Comparison of ENCODE assay signal across 11 cellular contexts in the genomic region with DNA sequence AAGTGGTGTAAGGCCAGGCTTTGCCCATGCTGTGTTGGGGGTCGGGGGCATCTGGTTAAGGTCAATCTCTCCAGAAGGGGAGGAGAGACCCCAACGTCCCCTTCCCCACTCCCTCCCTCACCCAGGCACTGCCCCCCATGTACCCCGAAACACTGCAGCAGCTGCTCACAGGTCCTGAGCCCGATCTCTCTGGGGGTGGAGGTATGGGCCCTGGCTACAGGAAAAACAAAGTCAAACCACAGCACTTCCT. TPM values are rescaled to one million over a fixed set of nuclear protein-coding genes. Genes with fewer than 3 reads are reported as not detected.
DNase-seq lines count a peak whose midpoint lies in the region; ATAC-seq, FAIRE-seq and TF ChIP-seq lines count a peak whose summit lies in the region.
"Had no signal": no experiment of that assay in that cellular context is flagged by ENCODE, and none has a peak within 500 bp of the region (broad histone marks: within the 10 kb centered on the region; RNA-seq: fewer than 3 reads in every experiment).

No MANE protein-coding gene starts in this region.

- no peak for TF ChIP-seq EP300 in suprapubic skin (IDR thresholded peaks at IDR 0.05)

- dilution Hi-C loops in keratinocyte (cut with MboI; ENCODE audit: extremely low pct_ligation_motif_present, low sequenced_read_pairs) = no loop called here

- DNase-seq in T-helper 2 cell treated with Interferon-gamma antibody and Interleukin-4, amounts not matched to agents 5 μg/mL and 100 μg/mL, for 36 hours (ENCODE audit: low spot score) = no peak
- DNase-seq in T-helper 2 cell (no peak), T-helper 17 cell (no peak), keratinocyte (ENCODE audit: low read depth, low spot score) (no peak), suprapubic skin (ENCODE audit: low spot score in 2 of 2) (no peak), mesenteric fat pad (ENCODE audit: low spot score) (no peak)
- no peak for DNase-seq in activated naive CD4-positive, alpha-beta T cell treated with anti-CD3 and anti-CD28 coated beads, Interleukin-2, amount 50 U/mL, for 72 hours (ENCODE audit: low spot score in 2 of 2)
- DNase-seq: NCI-H1048 had no signal

- H3K9me3 Mint-ChIP-seq in T-helper 2 cell treated with Interferon-gamma antibody and Interleukin-4, amounts not matched to agents 5 μg/mL and 100 μg/mL, for 36 hours = no peaks in the 10 kb centered on the region
- no peaks in the 10 kb centered on the region for H3K9me3 Mint-ChIP-seq in activated naive CD4-positive, alpha-beta T cell treated with anti-CD3 and anti-CD28 coated beads, Interleukin-2, amount 50 U/mL, for 72 hours

- H3K9ac ChIP-seq in keratinocyte (ENCODE audit: control insufficient read depth, extremely low read depth, insufficient read depth, low read length) = peak overlapping the region; percentile 3

- H3K4me1 ChIP-seq in keratinocyte (ENCODE audit: control insufficient read depth, extremely low read depth, insufficient read depth, low read length) = peaks cover 24% of the 10 kb centered on the region
- peaks cover 52% of the 10 kb centered on the region for H3K4me1 ChIP-seq in suprapubic skin

- FAIRE-seq in keratinocyte (lab: Jason Lieb, UNC) = no peak
- FAIRE-seq: TTC549 had no signal

- peaks cover 5% of the 10 kb centered on the region for H3K27me3 Mint-ChIP-seq in T-helper 2 cell treated with Interferon-gamma antibody and Interleukin-4, amounts not matched to agents 5 μg/mL and 100 μg/mL, for 36 hours (ENCODE audit: low read depth)
- no peaks in the 10 kb centered on the region for H3K27me3 Mint-ChIP-seq in T-helper 17 cell

- peaks cover 27% of the 10 kb centered on the region for H3K36me3 Mint-ChIP-seq in T-helper 2 cell treated with Interferon-gamma antibody and Interleukin-4, amounts not matched to agents 5 μg/mL and 100 μg/mL, for 36 hours (ENCODE audit: low read depth)
- H3K36me3 Mint-ChIP-seq in T-helper 17 cell (ENCODE audit: low read depth) = peaks cover 3% of the 10 kb centered on the region
- no peaks in the 10 kb centered on the region for H3K36me3 Mint-ChIP-seq in activated naive CD4-positive, alpha-beta T cell treated with anti-CD3 and anti-CD28 coated beads, Interleukin-2, amount 50 U/mL, for 72 hours

- H3K9me3 ChIP-seq in T-helper 17 cell (ENCODE audit: control insufficient read depth, low read length, poor library complexity, severe bottlenecking) (no peaks in the 10 kb centered on the region), keratinocyte (ENCODE audit: control insufficient read depth, low read depth, low read length) (no peaks in the 10 kb centered on the region), suprapubic skin (no peaks in the 10 kb centered on the region)

- peaks cover 3% of the 10 kb centered on the region for H3K9me1 ChIP-seq in keratinocyte (ENCODE audit: control insufficient read depth, extremely low read depth, insufficient read depth, low read length)

- no peak overlapping the region for H2AFZ ChIP-seq in keratinocyte (ENCODE audit: control insufficient read depth, low read length)

- H3K27ac ChIP-seq in keratinocyte (ENCODE audit: control insufficient read depth, insufficient read depth, low read length) (peak overlapping the region; percentile 48), suprapubic skin (peak overlapping the region; percentile 72)

- ATAC-seq in T-helper 17 cell = no peak
- ATAC-seq in activated naive CD4-positive, alpha-beta T cell treated with anti-CD3 and anti-CD28 coated beads, Interleukin-2, amount 50 U/mL, for 72 hours = no peak
- no peak for ATAC-seq in GM18858 (IDR thresholded peaks at IDR 0.05; ENCODE audit: unreplicated experiment)

- TF ChIP-seq CTCF in keratinocyte (optimal IDR thresholded peaks at IDR 0.05 in 1 of 3, IDR thresholded peaks at IDR 0.05 in 1 of 3, conservative IDR thresholded peaks at IDR 0.05 in 1 of 3; ENCODE audit: extremely low read depth in 1 of 3, insufficient read depth in 2 of 3, low read length in 3 of 3) = no peak
- TF ChIP-seq CTCF in suprapubic skin (IDR thresholded peaks at IDR 0.05) = no peak

- TF ChIP-seq POLR2A in suprapubic skin (IDR thresholded peaks at IDR 0.05) = no peak

- H3K27me3 ChIP-seq in keratinocyte (ENCODE audit: control insufficient read depth, extremely low read depth, insufficient read depth, low read length) (no peaks in the 10 kb centered on the region), suprapubic skin (no peaks in the 10 kb centered on the region)

- H3K4me1 Mint-ChIP-seq in T-helper 2 cell treated with Interferon-gamma antibody and Interleukin-4, amounts not matched to agents 5 μg/mL and 100 μg/mL, for 36 hours (ENCODE audit: low read depth) = peaks cover 31% of the 10 kb centered on the region
- H3K4me1 Mint-ChIP-seq in T-helper 17 cell = peaks cover 42% of the 10 kb centered on the region

- H3K4me3 ChIP-seq in keratinocyte (ENCODE audit: control insufficient read depth in 2 of 3, extremely low read depth in 1 of 3, insufficient read depth in 2 of 3, low read depth in 1 of 3, low read length in 3 of 3) (no peak overlapping the region), suprapubic skin (no peak overlapping the region)

- H3K36me3 ChIP-seq in keratinocyte (ENCODE audit: control insufficient read depth in 2 of 2, extremely low read depth in 1 of 2, insufficient read depth in 2 of 2, low read length in 2 of 2) (peaks cover 7 to 23% of the 10 kb centered on the region in 2 experiments), suprapubic skin (peaks cover 16% of the 10 kb centered on the region)

- H3K4me3 Mint-ChIP-seq in T-helper 2 cell treated with Interferon-gamma antibody and Interleukin-4, amounts not matched to agents 5 μg/mL and 100 μg/mL, for 36 hours = peak overlapping the region; percentile 77
- peak overlapping the region; percentile 90 for H3K4me3 Mint-ChIP-seq in T-helper 17 cell

- peak overlapping the region; percentile 86 for H3K27ac Mint-ChIP-seq in T-helper 2 cell treated with Interferon-gamma antibody and Interleukin-4, amounts not matched to agents 5 μg/mL and 100 μg/mL, for 36 hours
- peak overlapping the region; percentile 90 for H3K27ac Mint-ChIP-seq in T-helper 17 cell
- H3K27ac Mint-ChIP-seq in activated naive CD4-positive, alpha-beta T cell treated with anti-CD3 and anti-CD28 coated beads, Interleukin-2, amount 50 U/mL, for 72 hours = peak overlapping the region in 1 of 2 donors; percentile 35

- WGBS in suprapubic skin = 59% methylated on average over 3 of the region's 4 CpGs

- no peaks in the 10 kb centered on the region for H4K20me1 ChIP-seq in keratinocyte (ENCODE audit: control insufficient read depth, extremely low read depth, insufficient read depth, low read length)

- peak overlapping the region; percentile 16 for H3K4me2 ChIP-seq in keratinocyte (ENCODE audit: control insufficient read depth, extremely low read depth, insufficient read depth, low read depth, low read length)

- no peaks in the 10 kb centered on the region for H3K79me2 ChIP-seq in keratinocyte (ENCODE audit: control insufficient read depth, insufficient read depth, low read length)

RNA-seq across cellular contexts. Expression of a gene that starts 10.2 kb away (rescaled TPM):
- total RNA-seq in T-helper 17 cell (1 to 10 TPM; 6.8 to 9.0 TPM), suprapubic skin (10 to 100 TPM in 3 of 4 donors, 1 to 10 TPM in 1; 8.0 to 31.3 (median 15.7) TPM), mesenteric fat pad (1.3 TPM)
- 5.6 to 20.4 TPM (median 6.0 TPM) in 3 replicates for polyA plus RNA-seq in keratinocyte
- polyA plus RNA-seq in keratinocyte (2011; ENCODE audit: low read depth) = 6.8 TPM
- 7.4 and 15.5 TPM in 2 replicates for polyA plus RNA-seq in keratinocyte (2011; cell fraction: cytosol; rRNA removed)
- 32.9 and 44.6 TPM in 2 replicates for polyA plus RNA-seq in keratinocyte (2011; cell fraction: nucleus; rRNA removed)
- polyA plus RNA-seq in keratinocyte (2012; ENCODE audit: low replicate concordance) = 4.6 and 7.5 TPM in 2 replicates
- polyA minus RNA-seq in keratinocyte = 3.9 to 9.7 TPM (median 6.0 TPM) in 3 replicates
- 5.4 TPM for polyA minus RNA-seq in keratinocyte (2011; cell fraction: cytosol; rRNA and poly(A)+ RNA removed)
- polyA minus RNA-seq in keratinocyte (2011; cell fraction: nucleus; rRNA and poly(A)+ RNA removed) = 4.7 and 5.5 TPM in 2 replicates
- total RNA-seq in activated naive CD4-positive, alpha-beta T cell treated with anti-CD3 and anti-CD28 coated beads, Interleukin-2, amount 50 U/mL, for 72 hours = 1 to 10 TPM; 1.6 to 9.0 TPM

RNA-seq across cellular contexts. Expression of a gene that starts 39.2 kb away (rescaled TPM):
- total RNA-seq in T-helper 17 cell (not detected), suprapubic skin (1,000 to 10,000 TPM in 1 of 4 donors, 100 to 1,000 TPM in 2, 10 to 100 TPM in 1; 51.3 to 1,491 (median 446) TPM), mesenteric fat pad (not detected)
- polyA plus RNA-seq in keratinocyte = 9.1 to 19.7 TPM (median 19.6 TPM) in 3 replicates
- polyA plus RNA-seq in keratinocyte (2011; ENCODE audit: low read depth) = 8.7 TPM
- 16.2 and 26.5 TPM in 2 replicates for polyA plus RNA-seq in keratinocyte (2011; cell fraction: cytosol; rRNA removed)
- 28.7 and 31.3 TPM in 2 replicates for polyA plus RNA-seq in keratinocyte (2011; cell fraction: nucleus; rRNA removed)
- polyA plus RNA-seq in keratinocyte (2012; ENCODE audit: low replicate concordance) = 11.3 and 42.2 TPM in 2 replicates
- polyA minus RNA-seq in keratinocyte = 11.3 to 31.1 TPM (median 23.5 TPM) in 3 replicates
- 21.7 TPM for polyA minus RNA-seq in keratinocyte (2011; cell fraction: cytosol; rRNA and poly(A)+ RNA removed)
- 6.1 and 6.9 TPM in 2 replicates for polyA minus RNA-seq in keratinocyte (2011; cell fraction: nucleus; rRNA and poly(A)+ RNA removed)
- total RNA-seq in activated naive CD4-positive, alpha-beta T cell treated with anti-CD3 and anti-CD28 coated beads, Interleukin-2, amount 50 U/mL, for 72 hours = not detected
- polyA plus RNA-seq: AG04450 had no signal

RNA-seq across cellular contexts. Expression of a gene that starts 54.9 kb away (rescaled TPM):
- not detected for total RNA-seq in T-helper 17 cell
- 1,330 to 7,133 TPM (median 1,668 TPM) in 3 replicates for polyA plus RNA-seq in keratinocyte
- 2,078 TPM for polyA plus RNA-seq in keratinocyte (2011; ENCODE audit: low read depth)
- 1,317 and 3,328 TPM in 2 replicates for polyA plus RNA-seq in keratinocyte (2011; cell fraction: cytosol; rRNA removed)
- polyA plus RNA-seq in keratinocyte (2011; cell fraction: nucleus; rRNA removed) = 746 and 1,115 TPM in 2 replicates
- polyA plus RNA-seq in keratinocyte (2012; ENCODE audit: low replicate concordance) = 3,308 and 8,816 TPM in 2 replicates
- polyA minus RNA-seq in keratinocyte = 127 to 666 TPM (median 341 TPM) in 3 replicates
- polyA minus RNA-seq in keratinocyte (2011; cell fraction: cytosol; rRNA and poly(A)+ RNA removed) = 1,769 TPM
- polyA minus RNA-seq in keratinocyte (2011; cell fraction: nucleus; rRNA and poly(A)+ RNA removed) = 213 and 279 TPM in 2 replicates
- 1,000 to 10,000 TPM; 1,712 to 6,564 (median 4,773) TPM for total RNA-seq in suprapubic skin
- not detected for total RNA-seq in mesenteric fat pad
- total RNA-seq in activated naive CD4-positive, alpha-beta T cell treated with anti-CD3 and anti-CD28 coated beads, Interleukin-2, amount 50 U/mL, for 72 hours = not detected
- polyA plus RNA-seq: AG04450 had no signal

Comparison
In these comparisons a context has a peak if more than half of its experiments do, and no peak if none do; other contexts are left out.
1. RNA of a gene that starts 39.2 kb away (total RNA-seq): 51.3 to 1,491 TPM in suprapubic skin; not detected in T-helper 17 cell, not detected in mesenteric fat pad (single experiment) and not detected in activated naive CD4-positive, alpha-beta T cell treated with anti-CD3 and anti-CD28 coated beads, Interleukin-2, amount 50 U/mL, for 72 hours; every median in the first group is over 10 times any median in the second.
2. RNA of a gene that starts 54.9 kb away (total RNA-seq): 1,712 to 6,564 TPM in suprapubic skin; not detected in activated naive CD4-positive, alpha-beta T cell treated with anti-CD3 and anti-CD28 coated beads, Interleukin-2, amount 50 U/mL, for 72 hours, not detected in T-helper 17 cell and not detected in mesenteric fat pad (single experiment); every median in the first group is over 1,000 times any median in the second.